ENCODE assay signal across 11 cellular contexts in the genomic region with DNA sequence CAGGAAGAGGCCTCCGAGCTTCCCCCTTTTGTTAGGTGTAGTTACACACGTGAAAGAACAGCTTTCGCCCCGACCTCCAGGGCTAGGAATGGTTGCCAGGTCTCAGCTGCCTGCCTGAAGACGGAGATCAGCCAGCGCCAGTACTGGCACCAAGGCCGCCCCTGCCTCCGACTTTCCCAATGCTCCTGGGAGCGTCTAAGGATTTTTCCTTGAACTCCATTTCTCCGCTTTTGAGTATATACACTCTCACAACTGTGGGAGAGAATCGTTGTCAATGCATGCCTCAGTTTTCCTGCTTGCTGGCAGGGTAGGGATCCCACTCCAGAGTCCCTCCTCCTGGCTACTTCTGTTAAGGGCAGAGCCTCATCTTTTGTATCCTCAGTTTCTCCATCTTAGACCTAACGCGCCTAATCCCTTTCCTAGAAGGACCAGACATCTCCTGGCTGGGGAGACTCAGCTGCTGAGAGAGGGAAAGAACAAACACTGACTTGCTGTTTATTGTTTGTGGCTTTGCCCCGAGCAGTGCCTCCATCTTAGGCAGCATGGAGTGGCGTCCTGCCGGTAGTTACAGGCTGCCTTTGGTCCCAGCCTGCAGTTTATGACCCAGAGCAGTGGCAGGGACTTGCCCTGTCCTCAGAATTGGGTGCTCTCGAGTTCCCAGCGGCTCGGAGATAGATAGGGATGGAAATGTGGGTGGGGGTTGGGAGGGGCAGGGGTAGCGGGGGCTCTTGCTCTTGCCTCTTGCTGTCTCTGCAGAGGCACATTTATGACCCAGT. TPM values are rescaled to one million over a fixed set of nuclear protein-coding genes. Genes with fewer than 3 reads are reported as not detected.
DNase-seq lines count a peak whose midpoint lies in the region; ATAC-seq and TF ChIP-seq lines count a peak whose summit lies in the region.
"Had no signal": no experiment of that assay in that cellular context is flagged by ENCODE, and none has a peak within 500 bp of the region (broad histone marks: within the 10 kb centered on the region; RNA-seq: fewer than 3 reads in every experiment).

No MANE protein-coding gene starts in this region.

- H3K27me3 ChIP-seq in CD4-positive, alpha-beta memory T cell (ENCODE audit: insufficient read depth, low read length), result peaks cover 53% of the 10 kb centered on the region

- intact Hi-C loops in CD4-positive, alpha-beta memory T cell (cut with micrococcal nuclease), result no loop called here

- CTCF ChIA-PET in CD4-positive, alpha-beta memory T cell (lab: Charles Lee; ENCODE audit: partially characterized antibody), result interaction anchor here (0.8 kb wide), 1 partner anchor 11 kb away, joined by 3 read pairs; no protein-coding TSS in a partner anchor

- peaks cover 61 to 70% of the 10 kb centered on the region in 2 donors for H3K27me3 Mint-ChIP-seq in CD4-positive, alpha-beta memory T cell
- H3K27me3 Mint-ChIP-seq in central memory CD8-positive, alpha-beta T cell, result peaks cover 95% of the 10 kb centered on the region
- peaks cover 99% of the 10 kb centered on the region for H3K27me3 Mint-ChIP-seq in nephron progenitor cell (ENCODE audit: low read depth, poor library complexity)

- no peaks in the 10 kb centered on the region for H3K9me3 ChIP-seq in CD4-positive, alpha-beta memory T cell (ENCODE audit: control insufficient read depth in 1 of 2, low read length in 2 of 2)

- no peaks in the 10 kb centered on the region for H3K36me3 Mint-ChIP-seq in CD4-positive, alpha-beta memory T cell
- H3K36me3 Mint-ChIP-seq in central memory CD8-positive, alpha-beta T cell (ENCODE audit: insufficient read depth), result peaks cover 4% of the 10 kb centered on the region
- no peaks in the 10 kb centered on the region for H3K36me3 Mint-ChIP-seq in nephron progenitor cell (ENCODE audit: low read depth)

- no peak for ATAC-seq in central memory CD8-positive, alpha-beta T cell (replicated peaks; ENCODE audit: extremely low read depth, poor library complexity, severe bottlenecking)
- no peak for ATAC-seq in HG02981 (IDR thresholded peaks at IDR 0.05; ENCODE audit: unreplicated experiment)

- H3K4me1 Mint-ChIP-seq in CD4-positive, alpha-beta memory T cell, result peaks cover 19 to 49% (median 25%) of the 10 kb centered on the region in 4 donors
- H3K4me1 Mint-ChIP-seq in central memory CD8-positive, alpha-beta T cell, result peaks cover 18% of the 10 kb centered on the region
- H3K4me1 Mint-ChIP-seq in nephron progenitor cell, result peaks cover 51% of the 10 kb centered on the region

- no peaks in the 10 kb centered on the region for H3K36me3 ChIP-seq in CD4-positive, alpha-beta memory T cell (ENCODE audit: insufficient read depth, low read length)

- peak overlapping the region in 1 of 2 donors; percentile 52 for H3K4me3 ChIP-seq in CD4-positive, alpha-beta memory T cell (ENCODE audit: low read length in 2 of 2)
- peak overlapping the region; percentile 39 for H3K4me3 ChIP-seq in HFF-Myc (replicated peaks; ENCODE audit: low read depth, low read length)

- H3K27ac Mint-ChIP-seq in CD4-positive, alpha-beta memory T cell, result no peak overlapping the region
- H3K27ac Mint-ChIP-seq in central memory CD8-positive, alpha-beta T cell (ENCODE audit: low read depth), result no peak overlapping the region
- H3K27ac Mint-ChIP-seq in nephron progenitor cell, result no peak overlapping the region

- TF ChIP-seq CTCF in HFF-Myc (IDR thresholded peaks at IDR 0.05; ENCODE audit: low read depth, low read length, missing control alignments) (no peak), nephron progenitor cell (IDR thresholded peaks at IDR 0.05) (no peak), GM10266 (IDR thresholded peaks at IDR 0.05; ENCODE audit: control insufficient read depth, insufficient read depth, low read depth, missing control alignments) (no peak)

- H3K27ac ChIP-seq in CD4-positive, alpha-beta memory T cell (ENCODE audit: low read depth, low read length), result no peak overlapping the region
- H3K27ac ChIP-seq: parathyroid adenoma had no signal

- H3K4me1 ChIP-seq in CD4-positive, alpha-beta memory T cell (ENCODE audit: insufficient read depth, low read length), result peaks cover 25% of the 10 kb centered on the region
- H3K4me1 ChIP-seq: parathyroid adenoma had no signal

- H3K4me3 Mint-ChIP-seq in CD4-positive, alpha-beta memory T cell, result peak overlapping the region; percentile 72 to 93 (median 89)
- H3K4me3 Mint-ChIP-seq in central memory CD8-positive, alpha-beta T cell, result peak overlapping the region; percentile 84
- H3K4me3 Mint-ChIP-seq in nephron progenitor cell, result peak overlapping the region; percentile 69

- no peak for DNase-seq in CD4-positive, alpha-beta memory T cell
- no peak for DNase-seq in HFF-Myc (ENCODE audit: extremely low read depth, low read depth)
- no peak for DNase-seq in central memory CD8-positive, alpha-beta T cell (ENCODE audit: low spot score in 2 of 2)
- DNase-seq in nephron progenitor cell, result no peak
- no peak for DNase-seq in GM10266 (ENCODE audit: extremely low spot score)
- DNase-seq in GDM1 (lab: John Stamatoyannopoulos, UW), result no peak
- DNase-seq in NCI-H146 treated with DMSO at 0.1 percent for 48 hours (lab: John Stamatoyannopoulos, UW; ENCODE audit: unreplicated experiment), result no peak
- DNase-seq: T1000 had no signal

- POLR2A ChIA-PET in CD4-positive, alpha-beta memory T cell (lab: Charles Lee; ENCODE audit: partially characterized antibody), result no interaction called here

- H3K9me3 Mint-ChIP-seq in CD4-positive, alpha-beta memory T cell, result peaks cover 0 to 2% (median 0%) of the 10 kb centered on the region in 8 donors
- no peaks in the 10 kb centered on the region for H3K9me3 Mint-ChIP-seq in central memory CD8-positive, alpha-beta T cell
- H3K9me3 Mint-ChIP-seq in nephron progenitor cell, result no peaks in the 10 kb centered on the region

RNA-seq across cellular contexts. Expression of gene ALX4, which starts 3.3 kb away (rescaled TPM):
- not detected for total RNA-seq in CD4-positive, alpha-beta memory T cell
- not detected for polyA plus RNA-seq in CD4-positive, alpha-beta memory T cell
- total RNA-seq: fibroblast of lung had no signal
- polyA plus RNA-seq: fibroblast of lung had no signal
